9 cellular contexts compared by ENCODE assay signal in the genomic region with DNA sequence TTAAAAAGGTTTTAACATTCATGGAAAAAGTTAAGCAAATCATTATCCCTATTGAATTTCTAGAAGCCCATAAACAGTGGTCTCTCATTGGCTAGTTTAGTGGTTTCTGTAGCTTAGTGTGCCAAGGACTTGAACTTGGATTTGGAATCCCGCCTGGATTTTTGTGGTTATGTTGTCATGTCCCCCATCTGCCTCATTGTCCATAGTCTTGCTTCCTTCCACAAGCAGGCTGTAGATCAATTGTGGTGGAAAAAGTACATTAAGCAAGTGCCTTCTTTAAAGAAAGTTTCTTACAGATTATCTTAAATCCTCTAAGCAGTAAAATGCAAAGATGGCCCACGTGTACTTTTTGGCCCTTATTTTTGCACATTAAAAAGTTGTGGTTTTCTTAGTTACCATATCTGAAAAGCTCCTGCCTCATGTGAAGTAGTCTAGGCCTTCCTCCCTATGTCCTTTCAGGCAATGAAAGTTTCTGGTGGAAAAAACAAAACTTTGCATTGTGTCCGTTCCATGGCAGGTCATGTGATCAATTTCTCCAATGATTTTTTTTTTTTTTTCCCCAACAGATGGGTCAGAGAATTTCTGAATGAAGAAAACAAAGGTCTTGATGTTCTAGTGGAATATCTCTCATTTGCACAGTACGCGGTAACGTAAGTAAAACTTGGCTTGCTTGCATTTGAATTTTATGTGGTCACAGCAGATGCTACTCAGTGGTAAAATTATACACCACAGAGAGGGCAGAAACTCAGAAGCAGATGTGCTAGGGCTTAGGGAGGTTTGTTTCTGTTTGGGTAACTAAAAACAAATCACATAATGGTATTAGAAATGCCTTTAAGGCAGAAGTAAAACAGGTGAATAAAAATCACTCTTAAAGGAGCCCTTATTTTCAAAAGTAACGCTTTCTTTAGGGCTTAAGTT.
A peak's percentile ranks its signal among the peaks of the same experiment; 100 is the strongest.
DNase-seq lines count a peak whose midpoint lies in the region; ATAC-seq and TF ChIP-seq lines count a peak whose summit lies in the region.
"Had no signal": no experiment of that assay in that cellular context is flagged by ENCODE, and none has a peak within 500 bp of the region (broad histone marks: within the 10 kb centered on the region; RNA-seq: fewer than 3 reads in every experiment).

No MANE protein-coding gene starts in this region.

- H3K9me3 ChIP-seq in AG04450 (ENCODE audit: control insufficient read depth, insufficient read depth, low read length) = no peaks in the 10 kb centered on the region
- H3K9me3 ChIP-seq in gastroesophageal sphincter = no peaks in the 10 kb centered on the region
- H3K9me3 ChIP-seq: BLaER1 treated with 17β-estradiol and CSF1 and Interleukin-3, amounts not matched to agents 10 nM and 100 nM had no signal

- no peaks in the 10 kb centered on the region for H3K4me1 Mint-ChIP-seq in activated CD8-positive, alpha-beta T cell treated with anti-CD3 and anti-CD28 coated beads for 36 hours (ENCODE audit: low read depth)

- CTCF ChIA-PET in AG04450 (lab: Charles Lee) = interaction anchor here (0.7 to 2.4 kb wide), 3 partner anchors 14 to 663 kb away, joined by 3 to 11 read pairs (median 3); no protein-coding TSS in a partner anchor
- CTCF ChIA-PET in activated CD8-positive, alpha-beta T cell treated with anti-CD3 and anti-CD28 coated beads for 36 hours (lab: Charles Lee) = interaction anchor here (2.3 kb wide), 1 partner anchor 77 kb away, joined by 6 read pairs; no protein-coding TSS in a partner anchor

- no peak for ATAC-seq in activated CD8-positive, alpha-beta T cell treated with anti-CD3 and anti-CD28 coated beads for 36 hours
- ATAC-seq in gastroesophageal sphincter = no peak
- no peak for ATAC-seq in HG03565 (IDR thresholded peaks at IDR 0.05; ENCODE audit: unreplicated experiment)

- H4K8ac ChIP-seq in mesendoderm (ENCODE audit: low read depth, low read length) = no peak overlapping the region

- H3K36me3 ChIP-seq in gastroesophageal sphincter (peaks cover 0 to 31% of the 10 kb centered on the region in 2 donors), mesendoderm (ENCODE audit: control insufficient read depth, insufficient read depth, low read length) (no peaks in the 10 kb centered on the region)

- H3K79me2 ChIP-seq in mesendoderm (ENCODE audit: control insufficient read depth, insufficient read depth, low read length) = no peaks in the 10 kb centered on the region

- peaks cover 2% of the 10 kb centered on the region for H3K27me3 Mint-ChIP-seq in activated CD8-positive, alpha-beta T cell treated with anti-CD3 and anti-CD28 coated beads for 36 hours

- H3K4ac ChIP-seq in mesendoderm (ENCODE audit: low read depth, low read length) = no peak overlapping the region

- no peak overlapping the region for H3K27ac ChIP-seq in AG04450 (ENCODE audit: low read depth, low read length)
- H3K27ac ChIP-seq in gastroesophageal sphincter = no peak overlapping the region
- H3K27ac ChIP-seq in mesendoderm (ENCODE audit: low read depth, low read length) = no peak overlapping the region

- POLR2A ChIA-PET in AG04450 (lab: Yijun Ruan, JAX) = no interaction called here
- POLR2A ChIA-PET in activated CD8-positive, alpha-beta T cell treated with anti-CD3 and anti-CD28 coated beads for 36 hours (lab: Charles Lee) = no interaction called here

- H3K18ac ChIP-seq in mesendoderm (ENCODE audit: low read length) = no peak overlapping the region

- DNase-seq in AG04450 (ENCODE audit: low read depth, low spot score) (peak; percentile 72), HCEC 1CT (peak; percentile 89), RPMI7951 (ENCODE audit: low read depth) (peak; percentile 97), globus pallidus (ENCODE audit: low spot score) (peak; percentile 82), mesendoderm (no peak)
- DNase-seq in activated CD8-positive, alpha-beta T cell treated with anti-CD3 and anti-CD28 coated beads for 36 hours = no peak

- no peak overlapping the region for H3K9ac ChIP-seq in mesendoderm (ENCODE audit: low read length)
- H3K9ac ChIP-seq: BLaER1 treated with 17β-estradiol and CSF1 and Interleukin-3, amounts not matched to agents 10 nM and 100 nM had no signal

- no peaks in the 10 kb centered on the region for H3K27me3 ChIP-seq in AG04450 (ENCODE audit: control insufficient read depth, insufficient read depth, low read length)
- H3K27me3 ChIP-seq in gastroesophageal sphincter = no peaks in the 10 kb centered on the region
- H3K27me3 ChIP-seq in mesendoderm (ENCODE audit: insufficient read depth, low read length, poor library complexity) = no peaks in the 10 kb centered on the region
- H3K27me3 ChIP-seq: BLaER1 treated with 17β-estradiol and CSF1 and Interleukin-3, amounts not matched to agents 10 nM and 100 nM had no signal

- H2BK15ac ChIP-seq in mesendoderm (replicated peaks; ENCODE audit: low read depth) = no peak overlapping the region

- H3K56ac ChIP-seq in mesendoderm (ENCODE audit: low read length) = no peak overlapping the region

- no peak overlapping the region for H2BK5ac ChIP-seq in mesendoderm (ENCODE audit: low read length)

- H3K9me3 Mint-ChIP-seq in activated CD8-positive, alpha-beta T cell treated with anti-CD3 and anti-CD28 coated beads for 36 hours = no peaks in the 10 kb centered on the region

- no peak overlapping the region for H2BK120ac ChIP-seq in mesendoderm (ENCODE audit: low read depth, low read length)

- H3K4me2 ChIP-seq in mesendoderm (ENCODE audit: low read length) = no peak overlapping the region
- H3K4me2 ChIP-seq: BLaER1 treated with 17β-estradiol and CSF1 and Interleukin-3, amounts not matched to agents 10 nM and 100 nM had no signal

- H3K4me1 ChIP-seq in gastroesophageal sphincter (no peaks in the 10 kb centered on the region), mesendoderm (ENCODE audit: control insufficient read depth, low read depth, low read length) (peaks cover 2% of the 10 kb centered on the region)

- WGBS in gastroesophageal sphincter (ENCODE audit: low coverage in 1 of 2), 2 donors = 82 to 87% methylated on average over 7 of the region's 7 CpGs
- no CpG with 5 or more reads among the region's 7 CpGs for WGBS in mesendoderm (ENCODE audit: extremely low coverage, insufficient coverage, low lambda C conversion rate)

- no peak overlapping the region for H3K4me3 Mint-ChIP-seq in activated CD8-positive, alpha-beta T cell treated with anti-CD3 and anti-CD28 coated beads for 36 hours

- H3K36me3 Mint-ChIP-seq in activated CD8-positive, alpha-beta T cell treated with anti-CD3 and anti-CD28 coated beads for 36 hours (ENCODE audit: low read depth) = no peaks in the 10 kb centered on the region

- no peak for TF ChIP-seq EP300 in gastroesophageal sphincter (IDR thresholded peaks at IDR 0.05)

- no peaks in the 10 kb centered on the region for H3K79me1 ChIP-seq in mesendoderm (ENCODE audit: low read length)

- H3K27ac Mint-ChIP-seq in activated CD8-positive, alpha-beta T cell treated with anti-CD3 and anti-CD28 coated beads for 36 hours = no peak overlapping the region

- no peak overlapping the region for H2AK5ac ChIP-seq in mesendoderm (ENCODE audit: low read length)

- no peak for TF ChIP-seq POLR2A in gastroesophageal sphincter (IDR thresholded peaks at IDR 0.05)

- H3K4me3 ChIP-seq in AG04450 (ENCODE audit: low read depth, low read length) (no peak overlapping the region), gastroesophageal sphincter (no peak overlapping the region), mesendoderm (ENCODE audit: low read length) (no peak overlapping the region)
- H3K4me3 ChIP-seq: BLaER1 treated with 17β-estradiol and CSF1 and Interleukin-3, amounts not matched to agents 10 nM and 100 nM had no signal

- intact Hi-C loops in activated CD8-positive, alpha-beta T cell treated with anti-CD3 and anti-CD28 coated beads for 36 hours (cut with micrococcal nuclease) = no loop called here

- H4K5ac ChIP-seq in mesendoderm (ENCODE audit: low read length) = no peak overlapping the region

- TF ChIP-seq CTCF in AG04450 (IDR thresholded peaks at IDR 0.05; ENCODE audit: low read depth, low read length) (no peak), gastroesophageal sphincter (IDR thresholded peaks at IDR 0.05) (no peak)
- no peak for TF ChIP-seq CTCF in activated CD8-positive, alpha-beta T cell treated with anti-CD3 and anti-CD28 coated beads for 36 hours (IDR thresholded peaks at IDR 0.05)

- no peak overlapping the region for H3K23ac ChIP-seq in mesendoderm (ENCODE audit: low read length)

Comparison
In these comparisons a context has a peak if more than half of its experiments do, and no peak if none do; other contexts are left out.
1. DNase-seq: peak in AG04450 (single experiment), HCEC 1CT (single experiment), RPMI7951 (single experiment) and globus pallidus (single experiment); none in activated CD8-positive, alpha-beta T cell treated with anti-CD3 and anti-CD28 coated beads for 36 hours (single experiment) and mesendoderm (single experiment).